In the genomic region with DNA sequence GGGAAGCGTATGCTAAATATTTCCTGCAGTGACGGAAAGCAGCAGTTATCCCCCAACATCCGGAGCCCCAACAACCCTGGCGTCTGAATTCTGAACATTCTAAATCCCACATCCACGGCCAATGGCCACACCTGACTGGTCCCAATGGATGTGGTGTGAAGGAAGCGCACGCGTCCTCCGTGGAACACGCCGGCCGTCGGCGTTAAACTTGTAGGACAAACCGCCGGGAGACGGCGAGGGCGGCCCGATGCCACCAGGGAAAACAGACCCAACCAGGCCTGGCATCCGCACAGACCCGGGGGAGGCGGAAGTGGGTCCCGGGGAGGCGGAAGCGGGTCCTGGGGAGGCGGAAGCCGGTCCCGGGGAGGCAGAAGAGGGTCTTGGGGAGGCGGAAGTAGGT, we compare ENCODE assay signal across 34 cellular contexts. TPM values are rescaled to one million over a fixed set of nuclear protein-coding genes. Genes with fewer than 3 reads are reported as not detected.
"Had no signal": no experiment of that assay in that cellular context is flagged by ENCODE, and none has a peak within 500 bp of the region (broad histone marks: within the 10 kb centered on the region; RNA-seq: fewer than 3 reads in every experiment).

No MANE protein-coding gene starts in this region.

- ATAC-seq: activated CD8-positive, alpha-beta memory T cell treated with anti-CD3 and anti-CD28 coated beads, Interleukin-2, amount 10 ng/mL, durations not matched to agents 7 days and 5 days; K562; SK-N-SH treated with all-trans-retinoic acid at 6 μM for 48 hours had no signal

- H3K4me3 Mint-ChIP-seq: activated B cell treated with CpG ODN at 0.5 μM for 24 hours; activated CD4-positive, alpha-beta memory T cell treated with anti-CD3 and anti-CD28 coated beads, Interleukin-2, amount 10 ng/mL, durations not matched to agents 7 days and 5 days; activated CD8-positive, alpha-beta memory T cell treated with anti-CD3 and anti-CD28 coated beads, Interleukin-2, amount 10 ng/mL, durations not matched to agents 7 days and 5 days; activated naive CD8-positive, alpha-beta T cell treated with anti-CD3 and anti-CD28 coated beads for 36 hours had no signal

- H3K9me3 Mint-ChIP-seq: activated B cell treated with CpG ODN at 0.5 μM for 24 hours; activated naive CD8-positive, alpha-beta T cell treated with anti-CD3 and anti-CD28 coated beads for 36 hours had no signal

- H3K36me3 Mint-ChIP-seq: activated CD8-positive, alpha-beta memory T cell treated with anti-CD3 and anti-CD28 coated beads, Interleukin-2, amount 10 ng/mL, durations not matched to agents 7 days and 5 days; activated naive CD8-positive, alpha-beta T cell treated with anti-CD3 and anti-CD28 coated beads for 36 hours had no signal

- DNase-seq: activated B cell treated with CpG ODN at 0.5 μM for 24 hours; activated CD4-positive, alpha-beta memory T cell treated with anti-CD3 and anti-CD28 coated beads, Interleukin-2, amount 10 ng/mL, durations not matched to agents 7 days and 5 days; activated CD4-positive, alpha-beta T cell treated with anti-CD3 and anti-CD28 coated beads for 48 hours; activated CD4-positive, CD25-positive, alpha-beta regulatory T cell treated with anti-CD3 and anti-CD28 coated beads, Interleukin-2, amount 50 U/mL, for 72 hours; activated CD8-positive, alpha-beta memory T cell treated with anti-CD3 and anti-CD28 coated beads for 24 hours; activated CD8-positive, alpha-beta memory T cell treated with anti-CD3 and anti-CD28 coated beads, Interleukin-2, amount 10 ng/mL, durations not matched to agents 7 days and 5 days; activated CD8-positive, alpha-beta memory T cell treated with anti-CD3 and anti-CD28 coated beads, Interleukin-2, amount 50 U/mL, for 48 hours; activated effector memory CD4-positive, alpha-beta T cell treated with Interleukin-2 at 50 U/mL for 16 hours; activated naive CD4-positive, alpha-beta T cell treated with anti-CD3 and anti-CD28 coated beads, Interleukin-2, amount 50 U/mL, for 16 hours; activated naive CD8-positive, alpha-beta T cell treated with anti-CD3 and anti-CD28 coated beads for 36 hours; activated T-cell treated with anti-CD3 and anti-CD28 coated beads, Interleukin-2, amount 50 U/mL, for 48 hours; amniotic stem cell; IMR-90; NCI-H1092 treated with DMSO at 0.1 percent for 48 hours; NCI-H1417; NCI-H146; NCI-H187; NCI-H2029 treated with DMSO at 0.1 percent for 48 hours; NCI-H2107; NCI-H2171; NCI-H510A; NCI-H526; NCI-H748 treated with DMSO at 0.1 percent for 48 hours; SHP77 treated with DMSO at 0.1 percent for 48 hours; T-helper 1 cell; T-helper 2 cell; T-helper 9 cell had no signal

- H3K27ac Mint-ChIP-seq: activated B cell treated with CpG ODN at 0.5 μM for 24 hours; activated CD4-positive, alpha-beta memory T cell treated with anti-CD3 and anti-CD28 coated beads, Interleukin-2, amount 10 ng/mL, durations not matched to agents 7 days and 5 days; activated CD8-positive, alpha-beta memory T cell treated with anti-CD3 and anti-CD28 coated beads, Interleukin-2, amount 10 ng/mL, durations not matched to agents 7 days and 5 days; activated naive CD8-positive, alpha-beta T cell treated with anti-CD3 and anti-CD28 coated beads for 36 hours had no signal

- H3K27ac ChIP-seq: cardiac muscle cell, SJSA1, VCaP had no signal

- H3K36me3 ChIP-seq: cardiac muscle cell, SJSA1 had no signal

- H3K4me3 ChIP-seq: cardiac muscle cell, K562, SJSA1 had no signal

RNA-seq across cellular contexts. Expression of a gene that starts 3.2 kb away (rescaled TPM):
- total RNA-seq: activated B cell treated with CpG ODN at 0.5 μM for 24 hours; activated CD4-positive, alpha-beta memory T cell treated with anti-CD3 and anti-CD28 coated beads, Interleukin-2, amount 10 ng/mL, durations not matched to agents 7 days and 5 days; activated CD8-positive, alpha-beta memory T cell treated with anti-CD3 and anti-CD28 coated beads, Interleukin-2, amount 10 ng/mL, durations not matched to agents 7 days and 5 days; IMR-90; SJSA1 had no signal

RNA-seq across cellular contexts. Expression of a gene that starts 38.6 kb away (rescaled TPM):
- total RNA-seq: IMR-90, M059J, SJSA1 had no signal

RNA-seq across cellular contexts. Expression of a gene that starts 48.7 kb away (rescaled TPM):
- total RNA-seq: activated B cell treated with CpG ODN at 0.5 μM for 24 hours; activated CD8-positive, alpha-beta memory T cell treated with anti-CD3 and anti-CD28 coated beads, Interleukin-2, amount 10 ng/mL, durations not matched to agents 7 days and 5 days; K562; M059J had no signal
- polyA plus RNA-seq: aorta had no signal
